Comparison of ENCODE assay signal across 1 cellular context in the genomic region with DNA sequence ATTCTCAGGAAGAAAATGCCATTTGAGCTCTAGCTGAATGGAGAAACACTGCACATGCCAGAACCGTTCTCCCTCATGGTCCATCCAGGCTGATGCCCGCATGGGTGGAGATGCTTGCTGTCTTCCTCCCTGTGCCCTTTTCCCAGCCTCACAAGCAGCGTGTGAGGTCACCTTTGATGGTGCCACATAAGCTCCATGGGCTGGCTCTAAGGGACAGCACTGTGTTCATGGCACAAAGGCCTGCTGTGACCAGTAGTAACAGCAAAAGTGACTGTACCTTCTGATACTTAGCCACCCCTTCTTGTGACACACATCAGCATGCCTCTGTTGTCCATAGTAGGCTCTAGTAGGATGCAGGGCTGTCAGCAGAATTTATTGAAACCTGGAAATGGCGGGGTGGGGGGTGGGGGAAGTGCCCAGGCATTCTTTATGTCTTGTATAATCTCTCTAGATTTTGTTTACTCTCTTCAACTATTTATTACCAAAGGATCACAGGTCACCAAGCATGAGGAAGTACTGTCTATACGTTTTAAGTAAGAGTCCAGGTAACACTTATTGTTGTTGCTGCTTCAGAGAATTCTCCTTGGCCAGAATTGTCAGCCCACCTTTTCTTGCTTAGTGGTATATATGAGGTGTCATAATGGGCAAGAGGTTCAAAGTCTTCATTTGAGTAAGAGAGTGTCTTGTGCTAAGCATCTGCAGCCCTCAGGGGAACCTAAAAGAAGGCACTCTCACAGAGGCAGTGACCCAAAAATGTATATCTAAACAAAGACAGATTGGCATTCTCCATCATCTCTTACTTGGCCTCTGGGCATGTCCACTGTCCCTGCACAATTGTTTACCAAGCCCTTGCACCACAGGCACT.
TF ChIP-seq lines count a peak whose summit lies in the region.

No MANE protein-coding gene starts in this region.

TF ChIP-seq in WTC11, 78 proteins besides CTCF, POLR2A, EP300 and RAD21:
- TF ChIP-seq HMGXB4 (CRISPR knock-in tag; IDR thresholded peaks at IDR 0.05) (no peak), MAX (CRISPR knock-in tag; IDR thresholded peaks at IDR 0.05) (no peak), GABPB1 (CRISPR knock-in tag; IDR thresholded peaks at IDR 0.05) (no peak), STAT6 (CRISPR knock-in tag; conservative IDR thresholded peaks at IDR 0.05; ENCODE audit: low read depth) (no peak)
